Comparison of ENCODE assay signal across 19 cellular contexts in the genomic region with DNA sequence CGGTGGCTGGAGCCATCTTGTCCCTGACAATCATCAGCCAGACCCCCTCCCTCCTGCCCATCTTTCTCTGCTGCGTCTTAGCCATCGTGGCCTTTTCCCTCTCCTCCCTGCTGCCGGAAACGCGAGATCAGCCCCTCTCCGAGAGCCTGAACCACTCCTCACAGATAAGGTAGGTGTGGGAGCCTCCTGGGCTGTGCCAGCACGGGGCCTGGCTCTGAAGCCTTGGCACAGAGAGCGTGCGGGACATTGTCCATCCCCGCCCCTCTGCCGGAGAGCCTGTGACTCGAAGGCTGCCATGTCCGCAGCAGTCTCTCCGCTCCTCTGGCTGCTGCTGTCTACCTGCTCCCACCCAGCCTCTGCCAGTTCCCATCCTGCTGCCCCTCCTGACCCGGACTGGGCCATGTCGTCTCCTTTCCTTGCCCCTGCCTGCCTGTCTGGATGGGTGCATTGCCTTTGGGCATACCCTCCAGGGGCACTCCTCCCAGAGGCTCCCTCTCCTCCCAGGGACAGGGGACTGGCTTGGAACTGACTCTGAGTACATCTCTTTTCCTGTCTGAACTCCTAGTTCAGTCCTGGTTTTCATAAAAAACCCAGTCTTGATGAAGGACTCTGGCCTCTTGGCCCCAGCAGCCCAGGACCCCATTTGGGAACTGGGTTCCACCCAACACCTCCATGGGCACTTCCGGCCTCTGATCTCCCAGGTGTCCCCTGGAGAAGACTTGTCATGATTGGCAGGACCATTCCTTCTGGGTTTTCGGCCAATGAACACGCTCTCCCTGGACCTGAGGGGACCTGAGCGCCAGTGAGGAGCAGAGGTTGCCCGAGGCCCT. TPM values are rescaled to one million over a fixed set of nuclear protein-coding genes. Genes with fewer than 3 reads are reported as not detected.
DNase-seq lines count a peak whose midpoint lies in the region; ATAC-seq and TF ChIP-seq lines count a peak whose summit lies in the region.
"Had no signal": no experiment of that assay in that cellular context is flagged by ENCODE, and none has a peak within 500 bp of the region (broad histone marks: within the 10 kb centered on the region; RNA-seq: fewer than 3 reads in every experiment).

No MANE protein-coding gene starts in this region.

- H3K9me3 Mint-ChIP-seq in neural crest cell (no peaks in the 10 kb centered on the region), osteocyte (ENCODE audit: unreplicated experiment) (peaks cover 5% of the 10 kb centered on the region)
- H3K9me3 Mint-ChIP-seq: GM23338, H9 had no signal

- TF ChIP-seq EP300 in esophagus muscularis mucosa (IDR thresholded peaks at IDR 0.05): no peak

- intact Hi-C loops in esophagus muscularis mucosa (cut with DNase I): no loop called here
- intact Hi-C loops in Right ventricle myocardium superior (cut with DNase I): no loop called here

- ATAC-seq in GM19467 (IDR thresholded peaks at IDR 0.05; ENCODE audit: unreplicated experiment) (no peak), Right ventricle myocardium superior (ENCODE audit: poor library complexity) (no peak)
- ATAC-seq: CD8-positive, alpha-beta T cell; GM23338; HCT116 had no signal

- no peaks in the 10 kb centered on the region for H3K27me3 ChIP-seq in HL-60 (ENCODE audit: insufficient read depth, poor library complexity, severe bottlenecking)
- H3K27me3 ChIP-seq in esophagus muscularis mucosa: no peaks in the 10 kb centered on the region
- H3K27me3 ChIP-seq: BLaER1 had no signal

- H3K36me3 Mint-ChIP-seq in neural crest cell (ENCODE audit: low read depth): no peaks in the 10 kb centered on the region
- H3K36me3 Mint-ChIP-seq in osteocyte (ENCODE audit: unreplicated experiment): no peaks in the 10 kb centered on the region
- H3K36me3 Mint-ChIP-seq: CD4-positive, CD25-positive, alpha-beta regulatory T cell; CD8-positive, alpha-beta T cell had no signal

- H3K4me1 Mint-ChIP-seq in neural crest cell: no peaks in the 10 kb centered on the region
- H3K4me1 Mint-ChIP-seq in osteocyte (ENCODE audit: unreplicated experiment): no peaks in the 10 kb centered on the region
- H3K4me1 Mint-ChIP-seq: B cell; CD4-positive, CD25-positive, alpha-beta regulatory T cell had no signal

- H3K27me3 Mint-ChIP-seq in neural crest cell (ENCODE audit: low read depth): no peaks in the 10 kb centered on the region
- H3K27me3 Mint-ChIP-seq in osteocyte (ENCODE audit: unreplicated experiment): no peaks in the 10 kb centered on the region

- H3K4me3 Mint-ChIP-seq in neural crest cell: no peak overlapping the region
- no peak overlapping the region for H3K4me3 Mint-ChIP-seq in osteocyte (ENCODE audit: unreplicated experiment)
- H3K4me3 Mint-ChIP-seq: B cell; CD4-positive, CD25-positive, alpha-beta regulatory T cell; CD8-positive, alpha-beta T cell; GM23338; H9 had no signal

- H3K4me1 ChIP-seq in esophagus muscularis mucosa: no peaks in the 10 kb centered on the region
- H3K4me1 ChIP-seq: BLaER1, Caco-2 had no signal

- H3K27ac ChIP-seq in HL-60 (replicated peaks) (peak overlapping the region; percentile 28), esophagus muscularis mucosa (replicated peaks in 1 of 4) (no peak overlapping the region)
- H3K27ac ChIP-seq: BLaER1, C4-2B had no signal

- DNase-seq in HL-60 (ENCODE audit: low read depth in 1 of 2, low spot score in 1 of 2) (no peak), esophagus muscularis mucosa (ENCODE audit: extremely low spot score) (peak; percentile 90), neural crest cell (ENCODE audit: low read depth, low spot score) (no peak), osteocyte (ENCODE audit: extremely low spot score, unreplicated experiment) (peak; percentile 81), iPS-NIHi7 (ENCODE audit: extremely low spot score) (no peak), Right ventricle myocardium superior (no peak)
- DNase-seq: Caco-2; CD4-positive, CD25-positive, alpha-beta regulatory T cell; CD8-positive, alpha-beta T cell; DMS153; DND-41; H9 had no signal

- TF ChIP-seq POLR2A in esophagus muscularis mucosa (IDR thresholded peaks at IDR 0.05; ENCODE audit: low read depth): no peak

- peaks cover 0 to 5% (median 0%) of the 10 kb centered on the region in 4 donors for H3K9me3 ChIP-seq in esophagus muscularis mucosa
- H3K9me3 ChIP-seq: BLaER1, Caco-2 had no signal

- H3K4me3 ChIP-seq in HL-60 (replicated peaks; ENCODE audit: insufficient read depth, low read length) (no peak overlapping the region), esophagus muscularis mucosa (no peak overlapping the region)
- H3K4me3 ChIP-seq: BLaER1, GM23338 had no signal

- H3K36me3 ChIP-seq in esophagus muscularis mucosa: no peaks in the 10 kb centered on the region
- H3K36me3 ChIP-seq: BLaER1 had no signal

- WGBS in esophagus muscularis mucosa: 87% methylated on average over 16 of the region's 22 CpGs

- no peak for TF ChIP-seq CTCF in HL-60 (IDR thresholded peaks at IDR 0.05; ENCODE audit: insufficient read depth, low read length)
- no peak for TF ChIP-seq CTCF in esophagus muscularis mucosa (IDR thresholded peaks at IDR 0.05)
- no peak for TF ChIP-seq CTCF in neural crest cell (conservative IDR thresholded peaks at IDR 0.05)
- TF ChIP-seq CTCF in osteocyte (IDR thresholded peaks at IDR 0.05): no peak

- H3K27ac Mint-ChIP-seq in neural crest cell (ENCODE audit: unreplicated experiment) (peak overlapping the region; percentile 78), osteocyte (ENCODE audit: unreplicated experiment) (no peak overlapping the region)
- H3K27ac Mint-ChIP-seq: B cell; CD4-positive, CD25-positive, alpha-beta regulatory T cell; CD8-positive, alpha-beta T cell; GM23338 had no signal

RNA-seq across cellular contexts. Expression of a gene that starts 30.0 kb away (rescaled TPM):
- total RNA-seq in esophagus muscularis mucosa: 1 to 10 TPM in 2 of 4 donors, under 1 TPM in 2; 0.65 to 2.5 (median 1.2) TPM
- total RNA-seq in neural crest cell: 10.1 and 12.0 TPM in 2 replicates
- total RNA-seq in osteocyte: 6.3 and 8.5 TPM in 2 replicates
- total RNA-seq in Right ventricle myocardium superior: 1.5 TPM

RNA-seq across cellular contexts. Expression of a gene that starts 34.5 kb away (rescaled TPM):
- total RNA-seq in esophagus muscularis mucosa (under 1 TPM in 1 of 4 donors, not detected in 3; 0.23 TPM), neural crest cell (not detected in 2 replicates), osteocyte (0.30 and 0.47 TPM in 2 replicates), Right ventricle myocardium superior (not detected)
- total RNA-seq: B cell; CD4-positive, CD25-positive, alpha-beta regulatory T cell; CD8-positive, alpha-beta T cell; GM23338; H4; H9 had no signal

RNA-seq across cellular contexts. Expression of a gene that starts 51.0 kb away (rescaled TPM):
- under 1 TPM in 2 of 4 donors, not detected in 2; 0.17 to 0.29 TPM for total RNA-seq in esophagus muscularis mucosa
- total RNA-seq in neural crest cell: 0.19 and 0.41 TPM in 2 replicates
- total RNA-seq in osteocyte: 0.99 and 1.2 TPM in 2 replicates
- total RNA-seq in Right ventricle myocardium superior: not detected
- total RNA-seq: H9 had no signal

Comparison
In these comparisons a context has a peak if more than half of its experiments do, and no peak if none do; other contexts are left out.
1. DNase-seq: peak in esophagus muscularis mucosa (single experiment) and osteocyte (single experiment); none in HL-60 (0 of 2), neural crest cell (single experiment), iPS-NIHi7 (single experiment) and Right ventricle myocardium superior (single experiment).